In the genomic region with DNA sequence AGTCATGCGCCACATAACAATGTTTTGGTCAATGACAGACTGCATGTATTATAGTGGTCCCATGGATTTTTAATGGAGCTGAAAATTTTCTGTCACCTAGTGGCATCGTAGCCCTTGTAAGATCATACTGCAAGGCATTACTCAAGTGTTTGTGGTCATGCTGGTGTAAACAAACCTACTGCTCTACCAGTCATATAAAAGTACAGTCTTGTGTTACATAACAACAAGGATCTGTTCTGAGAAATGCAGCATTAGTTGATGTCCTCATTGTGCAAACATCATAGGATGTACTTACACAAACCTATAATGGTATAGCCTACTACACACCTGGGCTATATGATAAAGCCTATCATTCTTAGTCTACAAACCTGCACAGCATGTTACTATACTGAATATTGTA, we compare ENCODE assay signal across 29 cellular contexts.
"Had no signal": no experiment of that assay in that cellular context is flagged by ENCODE, and none has a peak within 500 bp of the region (broad histone marks: within the 10 kb centered on the region; RNA-seq: fewer than 3 reads in every experiment).

No MANE protein-coding gene starts in this region.

- ATAC-seq: activated CD4-positive, CD25-positive, alpha-beta regulatory T cell treated with anti-CD3 and anti-CD28 coated beads, Interleukin-2, amount 50 U/mL, for 24 hours; gastroesophageal sphincter; natural killer cell; T-helper 17 cell had no signal

- H3K27ac ChIP-seq: breast epithelium, gastroesophageal sphincter, hepatocyte, right atrium auricular region, spleen, testis, transverse colon, uterus, WERI-Rb-1 had no signal

- H3K36me3 Mint-ChIP-seq: immature natural killer cell, natural killer cell had no signal

- H3K4me3 Mint-ChIP-seq: activated naive CD4-positive, alpha-beta T cell treated with anti-CD3 and anti-CD28 coated beads for 36 hours; activated naive CD8-positive, alpha-beta T cell treated with anti-CD3 and anti-CD28 coated beads, Interleukin-2, amount 10 ng/mL, durations not matched to agents 7 days and 5 days; activated T-helper 1 cell treated with anti-CD3 and anti-CD28 coated beads, Interleukin-12 subunit alpha, Interleukin-12 subunit beta, Interleukin-2, Interleukin-4 antibody, amounts not matched to agents 30 ng/mL and 10 ng/mL and 1 ng/mL, durations not matched to agents 14 hours and 24 hours and 36 hours; central memory CD8-positive, alpha-beta T cell; immature natural killer cell; memory B cell; natural killer cell; T-helper 17 cell had no signal

- H3K4me1 Mint-ChIP-seq: immature natural killer cell, natural killer cell had no signal

- H3K9me3 Mint-ChIP-seq: central memory CD8-positive, alpha-beta T cell; natural killer cell had no signal

- H3K27ac Mint-ChIP-seq: activated naive CD4-positive, alpha-beta T cell treated with anti-CD3 and anti-CD28 coated beads for 36 hours; activated naive CD8-positive, alpha-beta T cell treated with anti-CD3 and anti-CD28 coated beads, Interleukin-2, amount 10 ng/mL, durations not matched to agents 7 days and 5 days; activated T-helper 1 cell treated with anti-CD3 and anti-CD28 coated beads, Interleukin-12 subunit alpha, Interleukin-12 subunit beta, Interleukin-2, Interleukin-4 antibody, amounts not matched to agents 30 ng/mL and 10 ng/mL and 1 ng/mL, durations not matched to agents 14 hours and 24 hours and 36 hours; immature natural killer cell; memory B cell; natural killer cell; T-helper 17 cell had no signal

- DNase-seq: activated CD4-positive, alpha-beta T cell treated with anti-CD3 and anti-CD28 coated beads for 48 hours; activated CD4-positive, alpha-beta T cell treated with anti-CD3 and anti-CD28 coated beads, Interleukin-2, amount 50 U/mL, for 48 hours; activated CD8-positive, alpha-beta memory T cell treated with anti-CD3 and anti-CD28 coated beads for 24 hours; activated effector memory CD4-positive, alpha-beta T cell treated with anti-CD3 and anti-CD28 coated beads, Interleukin-2, amount 50 U/mL, for 16 hours; activated naive CD4-positive, alpha-beta T cell treated with anti-CD3 and anti-CD28 coated beads for 36 hours; activated naive CD8-positive, alpha-beta T cell treated with anti-CD3 and anti-CD28 coated beads, Interleukin-2, amount 10 ng/mL, durations not matched to agents 7 days and 5 days; activated T-cell treated with anti-CD3 and anti-CD28 coated beads, Interleukin-2, amount 50 U/mL, for 1 hour; amygdala; dermis blood vessel endothelial cell; effector CD8-positive, alpha-beta T cell; erythroblast; immature natural killer cell; natural killer cell; spleen; stimulated activated naive CD4-positive, alpha-beta T cell; T-helper 17 cell; T1000; testis; transverse colon; uterus; WERI-Rb-1 had no signal
